Comparison of ENCODE assay signal across 26 cellular contexts in the genomic region with DNA sequence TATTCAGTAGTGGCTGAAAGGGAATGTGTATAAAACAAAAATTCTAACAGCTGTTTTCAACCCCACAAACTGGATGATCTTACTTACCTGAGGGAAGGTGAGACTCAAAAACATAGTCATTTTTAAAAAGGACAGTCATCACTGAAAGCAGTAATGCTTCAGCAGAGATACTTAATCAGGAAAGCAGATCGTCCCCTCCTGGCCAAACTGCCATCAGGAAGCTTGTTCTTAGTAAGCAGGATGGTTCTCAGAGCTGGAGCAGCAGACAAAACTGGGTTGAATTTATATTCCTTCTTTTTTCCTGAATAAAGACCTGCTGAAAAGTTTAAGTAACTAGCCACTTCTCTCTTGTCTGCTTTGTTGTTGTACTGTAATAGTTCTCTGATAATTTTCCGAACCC.
"Had no signal": no experiment of that assay in that cellular context is flagged by ENCODE, and none has a peak within 500 bp of the region (broad histone marks: within the 10 kb centered on the region; RNA-seq: fewer than 3 reads in every experiment).

No MANE protein-coding gene starts in this region.

- H3K36me3 ChIP-seq: breast epithelium, heart left ventricle, right lobe of liver, thyroid gland had no signal

- H3K4me3 Mint-ChIP-seq: activated naive CD4-positive, alpha-beta T cell treated with anti-CD3 and anti-CD28 coated beads for 36 hours; activated naive CD8-positive, alpha-beta T cell treated with anti-CD3 and anti-CD28 coated beads, Interleukin-2, amount 10 ng/mL, durations not matched to agents 7 days and 5 days; activated T-cell treated with anti-CD3 and anti-CD28 coated beads, Interleukin-2, amount 50 U/mL, for 72 hours; central memory CD8-positive, alpha-beta T cell; nephron progenitor cell; stimulated activated naive CD8-positive, alpha-beta T cell treated with anti-CD3 and anti-CD28 coated beads, Interleukin-15, Interleukin-2, amounts not matched to agents 100 ng/mL and 50 ng/mL, for 24 hours; T-helper 2 cell treated with Interferon-gamma antibody and Interleukin-4, amounts not matched to agents 5 μg/mL and 100 μg/mL, for 36 hours had no signal

- H3K9me3 Mint-ChIP-seq: nephron progenitor cell had no signal

- H3K36me3 Mint-ChIP-seq: activated naive CD8-positive, alpha-beta T cell treated with anti-CD3 and anti-CD28 coated beads, Interleukin-2, amount 10 ng/mL, durations not matched to agents 7 days and 5 days had no signal

- H3K27ac ChIP-seq: breast epithelium, dorsolateral prefrontal cortex, epithelial cell of prostate, heart left ventricle, right lobe of liver, skin epidermis, thyroid gland, VCaP had no signal

- H3K9me3 ChIP-seq: breast epithelium, heart left ventricle, right lobe of liver, thyroid gland had no signal

- H3K4me3 ChIP-seq: breast epithelium, dorsolateral prefrontal cortex, heart left ventricle, mucosa of descending colon, right lobe of liver, skin epidermis, thyroid gland had no signal

- H3K27me3 ChIP-seq: breast epithelium, heart left ventricle, right lobe of liver, thyroid gland had no signal

- FAIRE-seq: colon, keratinocyte had no signal

- H3K27ac Mint-ChIP-seq: activated naive CD4-positive, alpha-beta T cell treated with anti-CD3 and anti-CD28 coated beads for 36 hours; activated naive CD8-positive, alpha-beta T cell treated with anti-CD3 and anti-CD28 coated beads, Interleukin-2, amount 10 ng/mL, durations not matched to agents 7 days and 5 days; activated T-cell treated with anti-CD3 and anti-CD28 coated beads, Interleukin-2, amount 50 U/mL, for 72 hours; nephron progenitor cell; stimulated activated naive CD8-positive, alpha-beta T cell treated with anti-CD3 and anti-CD28 coated beads, Interleukin-15, Interleukin-2, amounts not matched to agents 100 ng/mL and 50 ng/mL, for 24 hours; T-helper 2 cell treated with Interferon-gamma antibody and Interleukin-4, amounts not matched to agents 5 μg/mL and 100 μg/mL, for 36 hours had no signal

- DNase-seq: activated CD4-positive, alpha-beta T cell treated with anti-CD3 and anti-CD28 coated beads, Interleukin-2, amount 50 U/mL, for 4 hours; activated CD8-positive, alpha-beta memory T cell treated with anti-CD3 and anti-CD28 coated beads, Interleukin-2, amount 50 U/mL, for 48 hours; activated effector memory CD4-positive, alpha-beta T cell treated with Interleukin-2 at 50 U/mL for 16 hours; activated naive CD4-positive, alpha-beta T cell treated with anti-CD3 and anti-CD28 coated beads for 36 hours; activated naive CD8-positive, alpha-beta T cell treated with anti-CD3 and anti-CD28 coated beads, Interleukin-2, amount 10 ng/mL, durations not matched to agents 7 days and 5 days; activated T-cell treated with anti-CD3 and anti-CD28 coated beads, Interleukin-2, amount 50 U/mL, for 72 hours; amniotic stem cell; dorsolateral prefrontal cortex; heart left ventricle; left colon; mucosa of descending colon; posterior cingulate gyrus; right lobe of liver; stimulated activated CD4-positive, alpha-beta T cell treated with anti-CD3 and anti-CD28 coated beads, Interleukin-1b, Interleukin-23, amount 100 ng/mL, for 48 hours; substantia nigra had no signal

- H3K4me1 ChIP-seq: breast epithelium, heart left ventricle, right lobe of liver, thyroid gland had no signal

- H3K27me3 Mint-ChIP-seq: activated naive CD8-positive, alpha-beta T cell treated with anti-CD3 and anti-CD28 coated beads, Interleukin-2, amount 10 ng/mL, durations not matched to agents 7 days and 5 days; central memory CD8-positive, alpha-beta T cell; stimulated activated naive CD8-positive, alpha-beta T cell treated with anti-CD3 and anti-CD28 coated beads, Interleukin-15, Interleukin-2, amounts not matched to agents 100 ng/mL and 50 ng/mL, for 24 hours had no signal

- H3K4me1 Mint-ChIP-seq: activated naive CD8-positive, alpha-beta T cell treated with anti-CD3 and anti-CD28 coated beads, Interleukin-2, amount 10 ng/mL, durations not matched to agents 7 days and 5 days; central memory CD8-positive, alpha-beta T cell had no signal
